21 cellular contexts compared by ENCODE assay signal in genomic region chr6:52373294-52373693, GRCh38. TPM values are rescaled to one million over a fixed set of nuclear protein-coding genes. Genes with fewer than 3 reads are reported as not detected.
DNase-seq lines count a peak whose midpoint lies in the region; ATAC-seq, FAIRE-seq and TF ChIP-seq lines count a peak whose summit lies in the region.
"Had no signal": no experiment of that assay in that cellular context is flagged by ENCODE, and none has a peak within 500 bp of the region (broad histone marks: within the 10 kb centered on the region; RNA-seq: fewer than 3 reads in every experiment).

No MANE protein-coding gene starts in this region.

- H3K4me2 ChIP-seq in trophoblast cell (ENCODE audit: low read length) (no peak overlapping the region), HepG2 (ENCODE audit: low read depth, low read length) (no peak overlapping the region)
- H3K4me2 ChIP-seq: GM23338 had no signal

- no peak overlapping the region for H3K14ac ChIP-seq in trophoblast cell (ENCODE audit: low read length)

- TF ChIP-seq CTCF in dorsolateral prefrontal cortex (IDR thresholded peaks at IDR 0.05 in 54 of 56, conservative IDR thresholded peaks at IDR 0.05 in 2 of 56; ENCODE audit: low read depth in 1 of 56, partially characterized antibody in 56 of 56) (no peak), HepG2 (CRISPR knock-in tag; IDR thresholded peaks at IDR 0.05) (no peak)

- no peak for ATAC-seq in activated CD4-positive, CD25-positive, alpha-beta regulatory T cell treated with anti-CD3 and anti-CD28 coated beads, Interleukin-2, amount 50 U/mL, for 24 hours
- no peak for ATAC-seq in HepG2
- ATAC-seq in HG03565 (IDR thresholded peaks at IDR 0.05; ENCODE audit: unreplicated experiment), result no peak
- ATAC-seq: GM23338, Panc1 had no signal

- H3K36me3 ChIP-seq in trophoblast cell (ENCODE audit: control insufficient read depth in 1 of 2, insufficient read depth in 2 of 2, low read length in 2 of 2) (peaks cover 4 to 21% of the 10 kb centered on the region in 2 experiments), HepG2 (replicated peaks in 1 of 2; ENCODE audit: control insufficient read depth in 1 of 2, insufficient read depth in 2 of 2, low read length in 2 of 2) (peaks cover 2 to 15% of the 10 kb centered on the region in 2 experiments; a peak in 4 of 5 replicates)
- H3K36me3 ChIP-seq: MG63 had no signal

- H3K4me1 ChIP-seq in trophoblast cell (ENCODE audit: control insufficient read depth in 1 of 2, insufficient read depth in 2 of 2, low read length in 2 of 2), result peaks cover 0 to 2% of the 10 kb centered on the region in 2 experiments
- H3K4me1 ChIP-seq in HepG2 (ENCODE audit: insufficient read depth, low read length), result peaks cover 96% of the 10 kb centered on the region

- H3K27me3 ChIP-seq in dorsolateral prefrontal cortex (no peaks in the 10 kb centered on the region), trophoblast cell (ENCODE audit: insufficient read depth, low read length) (no peaks in the 10 kb centered on the region), HepG2 (ENCODE audit: control insufficient read depth in 1 of 2, insufficient read depth in 2 of 2, low read length in 2 of 2) (no peaks in the 10 kb centered on the region)
- H3K27me3 ChIP-seq: BE2C, MG63 had no signal

- no peak for FAIRE-seq in HepG2 (lab: Jason Lieb, UNC)
- FAIRE-seq: D721Med, G401.6 had no signal

- H3K36me3 Mint-ChIP-seq in activated naive CD4-positive, alpha-beta T cell treated with anti-CD3 and anti-CD28 coated beads, Interleukin-2, amount 50 U/mL, for 24 hours, result peaks cover 22% of the 10 kb centered on the region
- peaks cover 48% of the 10 kb centered on the region for H3K36me3 Mint-ChIP-seq in activated naive CD4-positive, alpha-beta T cell treated with anti-CD3 and anti-CD28 coated beads, Interleukin-2, amount 10 ng/mL, durations not matched to agents 7 days and 5 days

- no peaks in the 10 kb centered on the region for H3K9me3 Mint-ChIP-seq in activated naive CD4-positive, alpha-beta T cell treated with anti-CD3 and anti-CD28 coated beads, Interleukin-2, amount 50 U/mL, for 24 hours
- H3K9me3 Mint-ChIP-seq in activated naive CD4-positive, alpha-beta T cell treated with anti-CD3 and anti-CD28 coated beads, Interleukin-2, amount 10 ng/mL, durations not matched to agents 7 days and 5 days, result peaks cover 10% of the 10 kb centered on the region
- H3K9me3 Mint-ChIP-seq: GM23338 had no signal

- no peak for TF ChIP-seq POLR2A in HepG2 (IDR thresholded peaks at IDR 0.05; ENCODE audit: insufficient read depth in 1 of 2, low read depth in 2 of 2, low read length in 2 of 2)

- H3K27ac Mint-ChIP-seq in activated naive CD4-positive, alpha-beta T cell treated with anti-CD3 and anti-CD28 coated beads, Interleukin-2, amount 50 U/mL, for 24 hours, result peak overlapping the region; percentile 85
- no peak overlapping the region for H3K27ac Mint-ChIP-seq in activated naive CD4-positive, alpha-beta T cell treated with anti-CD3 and anti-CD28 coated beads, Interleukin-2, amount 10 ng/mL, durations not matched to agents 7 days and 5 days
- H3K27ac Mint-ChIP-seq: GM23338 had no signal

- no peak for DNase-seq in activated naive CD4-positive, alpha-beta T cell treated with anti-CD3 and anti-CD28 coated beads, Interleukin-2, amount 10 ng/mL, durations not matched to agents 7 days and 5 days
- DNase-seq in dorsolateral prefrontal cortex (no peak), trophoblast cell (no peak), posterior vena cava (ENCODE audit: low spot score) (no peak), HepG2 (ENCODE audit: low spot score) (no peak)
- DNase-seq: BE2C; CD8-positive, alpha-beta memory T cell; DMS79 treated with DMSO at 0.1 percent for 48 hours; Karpas-422; MG63; NCI-H1092 treated with DMSO at 0.1 percent for 48 hours; NCI-H2081 treated with DMSO at 0.1 percent for 48 hours; NCI-H510A treated with DMSO at 0.1 percent for 48 hours had no signal

- peaks cover 4% of the 10 kb centered on the region for H3K79me2 ChIP-seq in trophoblast cell (ENCODE audit: control insufficient read depth, insufficient read depth, low read length, poor library complexity)
- H3K79me2 ChIP-seq in HepG2 (ENCODE audit: insufficient read depth, low read length), result peaks cover 91% of the 10 kb centered on the region

- H3K4me3 ChIP-seq in dorsolateral prefrontal cortex (peak overlapping the region in 1 of 59 donors; percentile 0), trophoblast cell (ENCODE audit: low read depth, low read length) (no peak overlapping the region), HepG2 (replicated peaks in 1 of 3; ENCODE audit: insufficient read depth in 1 of 3, low read depth in 2 of 3, low read length in 3 of 3) (no peak overlapping the region)
- H3K4me3 ChIP-seq: GM23338, MG63 had no signal

- no peak overlapping the region for H2AFZ ChIP-seq in trophoblast cell (ENCODE audit: insufficient read depth, low read length, poor library complexity)
- no peak overlapping the region for H2AFZ ChIP-seq in HepG2 (ENCODE audit: low read length)
- H2AFZ ChIP-seq: GM23338 had no signal

- no peak overlapping the region for H3K18ac ChIP-seq in trophoblast cell (ENCODE audit: low read length)

- TF ChIP-seq EP300 in HepG2 (IDR thresholded peaks at IDR 0.05; ENCODE audit: low read depth in 2 of 2, low read length in 2 of 2), result no peak
- TF ChIP-seq EP300 in HepG2 (CRISPR knock-in tag; IDR thresholded peaks at IDR 0.05; ENCODE audit: borderline replicate concordance), result no peak

- peaks cover 29% of the 10 kb centered on the region for H4K20me1 ChIP-seq in HepG2 (ENCODE audit: insufficient read depth, low read length)

- intact Hi-C loops in dorsolateral prefrontal cortex (cut with DNase I), result no loop called here
- intact Hi-C loops in posterior vena cava (cut with DNase I), result loop anchor here in 1 of 2 donors (5.0 kb wide), 1 partner anchor 1656 kb away; no protein-coding TSS in a partner anchor
- intact Hi-C loops in HepG2 (cut with micrococcal nuclease; ENCODE audit: unreplicated experiment), result no loop called here

- H2BK120ac ChIP-seq in trophoblast cell (ENCODE audit: insufficient read depth, low read length, poor library complexity), result no peak overlapping the region

- CTCF ChIA-PET in activated naive CD4-positive, alpha-beta T cell treated with anti-CD3 and anti-CD28 coated beads, Interleukin-2, amount 10 ng/mL, durations not matched to agents 7 days and 5 days (lab: Charles Lee), result interaction anchor here (0.6 to 1.2 kb wide), 2 partner anchors 10 to 52 kb away, joined by 3 to 4 read pairs; no protein-coding TSS in a partner anchor
- CTCF ChIA-PET in HepG2 (lab: Yijun Ruan, JAX; ENCODE audit: low intra/inter-chr PET ratio, low total read pairs), result no interaction called here

- peak overlapping the region; percentile 40 for H3K4ac ChIP-seq in trophoblast cell (ENCODE audit: low read depth, low read length)

- no peak overlapping the region for H2BK12ac ChIP-seq in trophoblast cell (ENCODE audit: low read length)

- no peak overlapping the region for H2BK5ac ChIP-seq in trophoblast cell (ENCODE audit: low read depth, low read length, poor library complexity)

- H4K12ac ChIP-seq in trophoblast cell (ENCODE audit: low read depth, low read length), result no peak overlapping the region

- no TSS peak for BruUV-seq in HepG2 (replicated peaks; lab: Mats Ljungman, UMichigan)

- TF ChIP-seq RAD21 in HepG2 (CRISPR knock-in tag; IDR thresholded peaks at IDR 0.05), result no peak

- no peaks in the 10 kb centered on the region for H3K27me3 Mint-ChIP-seq in activated naive CD4-positive, alpha-beta T cell treated with anti-CD3 and anti-CD28 coated beads, Interleukin-2, amount 50 U/mL, for 24 hours
- no peaks in the 10 kb centered on the region for H3K27me3 Mint-ChIP-seq in activated naive CD4-positive, alpha-beta T cell treated with anti-CD3 and anti-CD28 coated beads, Interleukin-2, amount 10 ng/mL, durations not matched to agents 7 days and 5 days
- H3K27me3 Mint-ChIP-seq: CD8-positive, alpha-beta memory T cell had no signal

- in situ Hi-C loops in HepG2 (cut with HindIII; ENCODE audit: extremely low pct_ligation_motif_present, low pct_unique_long_range_greater_than_20kb), result no loop called here

- H3K79me1 ChIP-seq in trophoblast cell (ENCODE audit: low read length), result no peaks in the 10 kb centered on the region

- POLR2A ChIA-PET in HepG2 (lab: Yijun Ruan, JAX), result interaction anchor here (1.3 kb wide), 1 partner anchor 88 kb away, joined by 3 read pairs; the partner anchor contains the start of gene MCM3

- H2AK5ac ChIP-seq in trophoblast cell (ENCODE audit: low read length), result no peak overlapping the region

- H4K8ac ChIP-seq in trophoblast cell (ENCODE audit: low read depth, low read length), result no peak overlapping the region

- peak overlapping the region in 56 of 59 donors; percentile 14 to 99 (median 82) for H3K27ac ChIP-seq in dorsolateral prefrontal cortex
- H3K27ac ChIP-seq in trophoblast cell (ENCODE audit: low read depth, low read length), result no peak overlapping the region
- no peak overlapping the region for H3K27ac ChIP-seq in HepG2 (ENCODE audit: extremely low read length, insufficient read depth, low read length)
- H3K27ac ChIP-seq: 22Rv1 had no signal

- H3K4me3 Mint-ChIP-seq in activated naive CD4-positive, alpha-beta T cell treated with anti-CD3 and anti-CD28 coated beads, Interleukin-2, amount 50 U/mL, for 24 hours, result no peak overlapping the region
- no peak overlapping the region for H3K4me3 Mint-ChIP-seq in activated naive CD4-positive, alpha-beta T cell treated with anti-CD3 and anti-CD28 coated beads, Interleukin-2, amount 10 ng/mL, durations not matched to agents 7 days and 5 days
- H3K4me3 Mint-ChIP-seq: CD8-positive, alpha-beta memory T cell; GM23338 had no signal

- WGBS in trophoblast cell (ENCODE audit: extremely low coverage, insufficient coverage, insufficient read length), result no CpG with 5 or more reads among the region's 4 CpGs
- WGBS in HepG2 (ENCODE audit: low lambda C conversion rate), result 96% methylated on average over 4 of the region's 4 CpGs

- H3K23ac ChIP-seq in trophoblast cell (ENCODE audit: low read length), result no peak overlapping the region

- H3K9me3 ChIP-seq in trophoblast cell (ENCODE audit: insufficient read depth, low read depth, low read length) (no peaks in the 10 kb centered on the region), HepG2 (ENCODE audit: low read length) (no peaks in the 10 kb centered on the region)

- no peak overlapping the region for H3K9ac ChIP-seq in trophoblast cell (ENCODE audit: low read length)
- no peak overlapping the region for H3K9ac ChIP-seq in HepG2 (ENCODE audit: insufficient read depth, low read depth, low read length)

- no peak overlapping the region for H4K91ac ChIP-seq in trophoblast cell (ENCODE audit: low read depth, low read length)

- peaks cover 85% of the 10 kb centered on the region for H3K4me1 Mint-ChIP-seq in activated naive CD4-positive, alpha-beta T cell treated with anti-CD3 and anti-CD28 coated beads, Interleukin-2, amount 50 U/mL, for 24 hours
- peaks cover 33% of the 10 kb centered on the region for H3K4me1 Mint-ChIP-seq in activated naive CD4-positive, alpha-beta T cell treated with anti-CD3 and anti-CD28 coated beads, Interleukin-2, amount 10 ng/mL, durations not matched to agents 7 days and 5 days

RNA-seq across cellular contexts. Expression of gene PAQR8, which starts 11.3 kb away (rescaled TPM):
- total RNA-seq in dorsolateral prefrontal cortex (100 to 1,000 TPM in 46 of 120 experiments, 10 to 100 TPM in 74; 40.1 to 180 (median 87.5) TPM), posterior vena cava (1 to 10 TPM; 3.9 TPM), HepG2 (2016; rRNA removed; fragmentation: Illumina TruSeq; extraction: Trizol) (26.2 and 37.7 TPM in 2 replicates)
- 141 and 153 TPM in 2 replicates for polyA plus RNA-seq in trophoblast cell (2013)
- total RNA-seq in HepG2 (2016; cell fraction: cytosol; rRNA removed; fragmentation: Illumina TruSeq; extraction: Trizol; ENCODE audit: low read depth), result 3.1 and 3.4 TPM in 2 replicates
- 25.3 and 36.5 TPM in 2 replicates for total RNA-seq in HepG2 (2016; cell fraction: insoluble cytoplasmic fraction; rRNA removed; fragmentation: Illumina TruSeq; extraction: Trizol)
- 16.5 TPM in 2 replicates for total RNA-seq in HepG2 (2016; cell fraction: membrane; rRNA removed; fragmentation: Illumina TruSeq; extraction: Trizol)
- total RNA-seq in HepG2 (2016; cell fraction: nucleus; rRNA removed; fragmentation: Illumina TruSeq; extraction: Trizol), result 36.5 and 38.6 TPM in 2 replicates
- polyA plus RNA-seq in HepG2 (2011; rRNA removed), result 36.5 and 50.7 TPM in 2 replicates
- polyA plus RNA-seq in HepG2 (2011; cell fraction: cytosol; rRNA removed), result 33.7 and 46.9 TPM in 2 replicates
- 17.0 and 22.0 TPM in 2 replicates for polyA plus RNA-seq in HepG2 (2011; cell fraction: nucleus; rRNA removed)
- polyA plus RNA-seq in HepG2 (2012), result 18.9 and 24.9 TPM in 2 replicates
- polyA plus RNA-seq in HepG2 (2016; cell fraction: cytosol; fragmentation: Illumina TruSeq; extraction: Trizol; ENCODE audit: low read depth), result 2.3 and 2.8 TPM in 2 replicates
- 23.7 TPM in 2 replicates for polyA plus RNA-seq in HepG2 (2016; cell fraction: insoluble cytoplasmic fraction; fragmentation: Illumina TruSeq; extraction: Trizol; ENCODE audit: low read depth)
- 8.0 and 8.6 TPM in 2 replicates for polyA plus RNA-seq in HepG2 (2016; cell fraction: membrane; fragmentation: Illumina TruSeq; extraction: Trizol; ENCODE audit: low read depth)
- 41.8 and 43.1 TPM in 2 replicates for polyA plus RNA-seq in HepG2 (2016; cell fraction: nucleus; fragmentation: Illumina TruSeq; extraction: Trizol; ENCODE audit: insufficient read depth, low read depth)
- polyA minus RNA-seq in HepG2 (2011; rRNA and poly(A)+ RNA removed; ENCODE audit: low replicate concordance), result 0.87 and 184 TPM in 2 replicates
- 34.4 and 49.4 TPM in 2 replicates for polyA minus RNA-seq in HepG2 (2011; cell fraction: cytosol; rRNA and poly(A)+ RNA removed)
- polyA minus RNA-seq in HepG2 (2011; cell fraction: nucleus; rRNA and poly(A)+ RNA removed), result 30.6 and 38.9 TPM in 2 replicates

RNA-seq across cellular contexts. Expression of gene EFHC1, which starts 46.8 kb away (rescaled TPM):
- total RNA-seq in dorsolateral prefrontal cortex, result 10 to 100 TPM; 18.1 to 39.8 (median 27.3) TPM
- polyA plus RNA-seq in trophoblast cell (2013), result 6.3 and 7.2 TPM in 2 replicates
- 10 to 100 TPM; 12.0 to 13.5 TPM for total RNA-seq in posterior vena cava
- 18.6 and 23.4 TPM in 2 replicates for total RNA-seq in HepG2 (2016; rRNA removed; fragmentation: Illumina TruSeq; extraction: Trizol)
- total RNA-seq in HepG2 (2016; cell fraction: cytosol; rRNA removed; fragmentation: Illumina TruSeq; extraction: Trizol; ENCODE audit: low read depth), result 6.3 TPM in 2 replicates
- total RNA-seq in HepG2 (2016; cell fraction: insoluble cytoplasmic fraction; rRNA removed; fragmentation: Illumina TruSeq; extraction: Trizol), result 20.7 and 23.3 TPM in 2 replicates
- 5.0 and 8.2 TPM in 2 replicates for total RNA-seq in HepG2 (2016; cell fraction: membrane; rRNA removed; fragmentation: Illumina TruSeq; extraction: Trizol)
- 39.5 and 46.3 TPM in 2 replicates for total RNA-seq in HepG2 (2016; cell fraction: nucleus; rRNA removed; fragmentation: Illumina TruSeq; extraction: Trizol)
- 23.5 and 29.5 TPM in 2 replicates for polyA plus RNA-seq in HepG2 (2011; rRNA removed)
- polyA plus RNA-seq in HepG2 (2011; cell fraction: cytosol; rRNA removed), result 5.5 and 9.2 TPM in 2 replicates
- 92.9 and 127 TPM in 2 replicates for polyA plus RNA-seq in HepG2 (2011; cell fraction: nucleus; rRNA removed)
- 10.2 and 15.7 TPM in 2 replicates for polyA plus RNA-seq in HepG2 (2012)
- polyA plus RNA-seq in HepG2 (2016; cell fraction: cytosol; fragmentation: Illumina TruSeq; extraction: Trizol; ENCODE audit: low read depth), result 2.4 and 2.8 TPM in 2 replicates
- polyA plus RNA-seq in HepG2 (2016; cell fraction: insoluble cytoplasmic fraction; fragmentation: Illumina TruSeq; extraction: Trizol; ENCODE audit: low read depth), result 17.1 and 17.6 TPM in 2 replicates
- polyA plus RNA-seq in HepG2 (2016; cell fraction: membrane; fragmentation: Illumina TruSeq; extraction: Trizol; ENCODE audit: low read depth), result 4.6 and 4.7 TPM in 2 replicates
- 53.0 and 69.1 TPM in 2 replicates for polyA plus RNA-seq in HepG2 (2016; cell fraction: nucleus; fragmentation: Illumina TruSeq; extraction: Trizol; ENCODE audit: insufficient read depth, low read depth)
- polyA minus RNA-seq in HepG2 (2011; rRNA and poly(A)+ RNA removed; ENCODE audit: low replicate concordance), result 14.9 and 26.4 TPM in 2 replicates
- 3.9 and 7.9 TPM in 2 replicates for polyA minus RNA-seq in HepG2 (2011; cell fraction: cytosol; rRNA and poly(A)+ RNA removed)
- 42.3 and 42.6 TPM in 2 replicates for polyA minus RNA-seq in HepG2 (2011; cell fraction: nucleus; rRNA and poly(A)+ RNA removed)

Comparison
In these comparisons a context has a peak if more than half of its experiments do, and no peak if none do; other contexts are left out.
1. H3K27ac ChIP-seq: peak in dorsolateral prefrontal cortex (56 of 59); none in trophoblast cell (single experiment) and HepG2 (single experiment).